ENCODE assay signal across 22 cellular contexts in the genomic region with DNA sequence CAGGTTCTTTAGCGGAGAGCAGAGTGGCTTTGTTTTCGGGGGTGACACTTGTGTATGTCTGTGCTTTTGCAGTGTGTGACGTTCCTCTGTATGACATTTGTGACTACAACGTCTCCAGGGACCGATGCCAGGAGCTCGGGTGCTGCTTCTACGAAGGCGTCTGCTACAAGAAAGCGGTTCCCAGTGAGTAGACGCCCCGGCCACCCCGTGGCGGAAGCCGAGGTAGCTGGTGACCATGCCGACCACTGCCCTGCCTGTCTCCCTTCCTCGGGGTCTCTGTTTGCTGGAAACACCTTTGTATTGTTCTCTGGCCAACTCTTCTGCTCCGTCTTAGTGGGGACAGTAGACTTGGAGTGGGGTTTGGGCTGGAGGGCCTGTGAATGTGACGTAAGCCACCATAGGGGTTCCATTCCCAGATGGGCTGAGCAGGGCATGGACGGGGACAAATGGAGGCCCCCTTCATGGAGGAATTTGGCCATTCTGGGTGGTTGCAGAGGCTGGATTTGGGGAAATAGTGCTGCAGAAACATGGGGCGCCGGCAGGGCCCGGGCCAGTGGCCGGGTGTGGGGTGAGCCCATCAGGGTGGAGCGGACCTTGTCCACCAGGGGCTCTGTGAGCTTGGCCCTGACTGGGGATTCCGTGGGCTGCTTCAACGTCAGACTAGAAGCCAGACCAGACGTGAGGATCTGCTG. TPM values are rescaled to one million over a fixed set of nuclear protein-coding genes. Genes with fewer than 3 reads are reported as not detected.
"Had no signal": no experiment of that assay in that cellular context is flagged by ENCODE, and none has a peak within 500 bp of the region (broad histone marks: within the 10 kb centered on the region; RNA-seq: fewer than 3 reads in every experiment).

No MANE protein-coding gene starts in this region.

- DNase-seq: activated CD4-positive, alpha-beta T cell treated with anti-CD3 and anti-CD28 coated beads, Interleukin-2, amount 50 U/mL, for 4 hours; activated naive CD4-positive, alpha-beta T cell; activated naive CD8-positive, alpha-beta T cell treated with anti-CD3 and anti-CD28 coated beads, Interleukin-2, amount 10 ng/mL, durations not matched to agents 7 days and 5 days; cortex of kidney; effector CD8-positive, alpha-beta T cell; foreskin fibroblast; glutamatergic neuron; midbrain; stimulated activated CD4-positive, alpha-beta T cell treated with anti-CD3 and anti-CD28 coated beads, Interleukin-2, amount 100 ng/mL, for 48 hours; stimulated activated naive CD4-positive, alpha-beta T cell treated with Interleukin-2 at 50 U/mL for 16 hours; substantia nigra; T1000 had no signal

- H3K27ac Mint-ChIP-seq: activated naive CD8-positive, alpha-beta T cell treated with anti-CD3 and anti-CD28 coated beads, Interleukin-2, amount 10 ng/mL, durations not matched to agents 7 days and 5 days had no signal

- H3K27ac ChIP-seq: ovary, tibial nerve had no signal

- H3K9me3 Mint-ChIP-seq: activated naive CD8-positive, alpha-beta T cell treated with anti-CD3 and anti-CD28 coated beads, Interleukin-2, amount 10 ng/mL, durations not matched to agents 7 days and 5 days; central memory CD8-positive, alpha-beta T cell had no signal

- H3K9me3 ChIP-seq: ovary had no signal

- FAIRE-seq: endothelial cell of umbilical vein had no signal

- H3K27me3 ChIP-seq: ovary, tibial nerve had no signal

- ATAC-seq: activated CD4-positive, CD25-positive, alpha-beta regulatory T cell treated with anti-CD3 and anti-CD28 coated beads, Interleukin-2, amount 50 U/mL, for 24 hours had no signal

- H3K27me3 Mint-ChIP-seq: activated naive CD8-positive, alpha-beta T cell treated with anti-CD3 and anti-CD28 coated beads, Interleukin-2, amount 10 ng/mL, durations not matched to agents 7 days and 5 days; brain had no signal

- H3K4me3 ChIP-seq: ovary, tibial nerve had no signal

- H3K36me3 ChIP-seq: ovary had no signal

- H3K4me1 ChIP-seq: tibial nerve had no signal

- H3K4me1 Mint-ChIP-seq: activated naive CD8-positive, alpha-beta T cell treated with anti-CD3 and anti-CD28 coated beads, Interleukin-2, amount 10 ng/mL, durations not matched to agents 7 days and 5 days had no signal

- H3K4me3 Mint-ChIP-seq: activated naive CD8-positive, alpha-beta T cell treated with anti-CD3 and anti-CD28 coated beads, Interleukin-2, amount 10 ng/mL, durations not matched to agents 7 days and 5 days; central memory CD8-positive, alpha-beta T cell had no signal

RNA-seq across cellular contexts. Expression of a gene that starts 7.8 kb away (rescaled TPM):
- total RNA-seq: endothelial cell of umbilical vein, lower leg skin, myocyte, renal cortical epithelial cell had no signal
- polyA plus RNA-seq: neural cell had no signal
